1 cellular context compared by ENCODE assay signal in the genomic region with DNA sequence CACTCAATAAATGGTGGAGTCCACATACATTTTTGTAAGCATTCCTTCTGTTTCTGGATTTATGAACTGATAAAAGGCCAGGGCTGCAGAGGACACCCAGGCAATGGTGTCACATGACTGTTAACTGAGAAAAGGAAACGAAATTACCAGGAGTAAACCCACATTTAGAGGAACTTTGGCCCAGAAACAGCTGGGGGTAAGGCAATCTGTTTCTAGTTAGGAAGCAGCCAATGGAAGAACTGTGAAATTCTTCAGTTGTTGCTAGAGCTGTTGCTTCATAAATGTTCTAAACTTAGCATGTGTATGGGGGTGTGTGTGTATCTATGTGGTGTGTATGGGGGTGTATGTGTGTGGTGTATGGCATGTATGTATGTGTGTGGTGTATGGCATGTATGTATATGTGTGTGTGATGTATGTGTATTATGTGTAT.
A peak's percentile ranks its signal among the peaks of the same experiment; 100 is the strongest.
TF ChIP-seq lines count a peak whose summit lies in the region.

No MANE protein-coding gene starts in this region.

TF ChIP-seq in GM12878, 131 proteins besides CTCF, POLR2A, EP300 and RAD21 (continued from another document):
- TF ChIP-seq, protein P1, sequence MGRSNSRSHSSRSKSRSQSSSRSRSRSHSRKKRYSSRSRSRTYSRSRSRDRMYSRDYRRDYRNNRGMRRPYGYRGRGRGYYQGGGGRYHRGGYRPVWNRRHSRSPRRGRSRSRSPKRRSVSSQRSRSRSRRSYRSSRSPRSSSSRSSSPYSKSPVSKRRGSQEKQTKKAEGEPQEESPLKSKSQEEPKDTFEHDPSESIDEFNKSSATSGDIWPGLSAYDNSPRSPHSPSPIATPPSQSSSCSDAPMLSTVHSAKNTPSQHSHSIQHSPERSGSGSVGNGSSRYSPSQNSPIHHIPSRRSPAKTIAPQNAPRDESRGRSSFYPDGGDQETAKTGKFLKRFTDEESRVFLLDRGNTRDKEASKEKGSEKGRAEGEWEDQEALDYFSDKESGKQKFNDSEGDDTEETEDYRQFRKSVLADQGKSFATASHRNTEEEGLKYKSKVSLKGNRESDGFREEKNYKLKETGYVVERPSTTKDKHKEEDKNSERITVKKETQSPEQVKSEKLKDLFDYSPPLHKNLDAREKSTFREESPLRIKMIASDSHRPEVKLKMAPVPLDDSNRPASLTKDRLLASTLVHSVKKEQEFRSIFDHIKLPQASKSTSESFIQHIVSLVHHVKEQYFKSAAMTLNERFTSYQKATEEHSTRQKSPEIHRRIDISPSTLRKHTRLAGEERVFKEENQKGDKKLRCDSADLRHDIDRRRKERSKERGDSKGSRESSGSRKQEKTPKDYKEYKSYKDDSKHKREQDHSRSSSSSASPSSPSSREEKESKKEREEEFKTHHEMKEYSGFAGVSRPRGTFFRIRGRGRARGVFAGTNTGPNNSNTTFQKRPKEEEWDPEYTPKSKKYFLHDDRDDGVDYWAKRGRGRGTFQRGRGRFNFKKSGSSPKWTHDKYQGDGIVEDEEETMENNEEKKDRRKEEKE (IDR thresholded peaks at IDR 0.05): no peak
- TF ChIP-seq ZNF622 (IDR thresholded peaks at IDR 0.05) (no peak), POLR2AphosphoS2 (IDR thresholded peaks at IDR 0.05; ENCODE audit: low read depth, low read length) (no peak), MTA2 (IDR thresholded peaks at IDR 0.05; ENCODE audit: low read depth) (no peak), ATF7 (IDR thresholded peaks at IDR 0.05; ENCODE audit: low read depth) (peak; percentile 8; the same call in 1 of the 2 replicates), NFIC (IDR thresholded peaks at IDR 0.05; ENCODE audit: low read depth, low read length) (no peak), TARDBP (IDR thresholded peaks at IDR 0.05; ENCODE audit: borderline replicate concordance) (no peak), EED (IDR thresholded peaks at IDR 0.05; ENCODE audit: low read depth) (peak; percentile 49; the same call in 1 of the 2 replicates), BHLHE40 (IDR thresholded peaks at IDR 0.05; ENCODE audit: borderline replicate concordance in 1 of 2, low read depth in 2 of 2, low read length in 1 of 2) (peak in 1 of 2 experiments; percentile 37; a peak in 1 of 4 replicates), SRF (IDR thresholded peaks at IDR 0.05; ENCODE audit: low read depth in 2 of 2, low read length in 2 of 2) (no peak), RB1 (IDR thresholded peaks at IDR 0.05; ENCODE audit: borderline replicate concordance) (0 out of 2 replicates have a peak, but pooled peaks have one; percentile 6), ZNF274 (IDR thresholded peaks at IDR 0.05; ENCODE audit: insufficient read depth, insufficient read length) (no peak), RAD51 (IDR thresholded peaks at IDR 0.05) (peak; percentile 81), IKZF1 (conservative IDR thresholded peaks at IDR 0.05) (peak; percentile 61; the same call in 1 of the 2 replicates), RELA (IDR thresholded peaks at IDR 0.05; ENCODE audit: borderline replicate concordance, partially characterized antibody) (no peak), CHD4 (IDR thresholded peaks at IDR 0.05) (no peak), CBX3 (IDR thresholded peaks at IDR 0.05; ENCODE audit: borderline replicate concordance, low read depth) (no peak), RUNX3 (IDR thresholded peaks at IDR 0.05; ENCODE audit: low read length) (peak; percentile 45), HDAC2 (IDR thresholded peaks at IDR 0.05) (no peak), HDAC6 (IDR thresholded peaks at IDR 0.05; ENCODE audit: unreplicated experiment) (no peak), ZBED1 (IDR thresholded peaks at IDR 0.05; ENCODE audit: borderline replicate concordance) (no peak), JUNB (IDR thresholded peaks at IDR 0.05) (no peak), WRNIP1 (IDR thresholded peaks at IDR 0.05; ENCODE audit: borderline replicate concordance, low read depth, low read length) (no peak), YY1 (IDR thresholded peaks at IDR 0.05; ENCODE audit: low read depth, low read length) (no peak), SMAD5 (IDR thresholded peaks at IDR 0.05; ENCODE audit: low read depth) (no peak), DPF2 (IDR thresholded peaks at IDR 0.05) (no peak), CBFB (IDR thresholded peaks at IDR 0.05; ENCODE audit: low read depth) (no peak; the same call in 1 of the 2 replicates), JUND (IDR thresholded peaks at IDR 0.05; ENCODE audit: low read depth, low read length) (no peak), ZNF24 (IDR thresholded peaks at IDR 0.05) (no peak)
- TF ChIP-seq, protein P2, sequence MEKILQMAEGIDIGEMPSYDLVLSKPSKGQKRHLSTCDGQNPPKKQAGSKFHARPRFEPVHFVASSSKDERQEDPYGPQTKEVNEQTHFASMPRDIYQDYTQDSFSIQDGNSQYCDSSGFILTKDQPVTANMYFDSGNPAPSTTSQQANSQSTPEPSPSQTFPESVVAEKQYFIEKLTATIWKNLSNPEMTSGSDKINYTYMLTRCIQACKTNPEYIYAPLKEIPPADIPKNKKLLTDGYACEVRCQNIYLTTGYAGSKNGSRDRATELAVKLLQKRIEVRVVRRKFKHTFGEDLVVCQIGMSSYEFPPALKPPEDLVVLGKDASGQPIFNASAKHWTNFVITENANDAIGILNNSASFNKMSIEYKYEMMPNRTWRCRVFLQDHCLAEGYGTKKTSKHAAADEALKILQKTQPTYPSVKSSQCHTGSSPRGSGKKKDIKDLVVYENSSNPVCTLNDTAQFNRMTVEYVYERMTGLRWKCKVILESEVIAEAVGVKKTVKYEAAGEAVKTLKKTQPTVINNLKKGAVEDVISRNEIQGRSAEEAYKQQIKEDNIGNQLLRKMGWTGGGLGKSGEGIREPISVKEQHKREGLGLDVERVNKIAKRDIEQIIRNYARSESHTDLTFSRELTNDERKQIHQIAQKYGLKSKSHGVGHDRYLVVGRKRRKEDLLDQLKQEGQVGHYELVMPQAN (conservative IDR thresholded peaks at IDR 0.05): no peak
- TF ChIP-seq, protein P3, sequence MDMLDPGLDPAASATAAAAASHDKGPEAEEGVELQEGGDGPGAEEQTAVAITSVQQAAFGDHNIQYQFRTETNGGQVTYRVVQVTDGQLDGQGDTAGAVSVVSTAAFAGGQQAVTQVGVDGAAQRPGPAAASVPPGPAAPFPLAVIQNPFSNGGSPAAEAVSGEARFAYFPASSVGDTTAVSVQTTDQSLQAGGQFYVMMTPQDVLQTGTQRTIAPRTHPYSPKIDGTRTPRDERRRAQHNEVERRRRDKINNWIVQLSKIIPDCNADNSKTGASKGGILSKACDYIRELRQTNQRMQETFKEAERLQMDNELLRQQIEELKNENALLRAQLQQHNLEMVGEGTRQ (IDR thresholded peaks at IDR 0.05; ENCODE audit: borderline replicate concordance, low read depth, low read length): no peak
- TF ChIP-seq, protein P4, sequence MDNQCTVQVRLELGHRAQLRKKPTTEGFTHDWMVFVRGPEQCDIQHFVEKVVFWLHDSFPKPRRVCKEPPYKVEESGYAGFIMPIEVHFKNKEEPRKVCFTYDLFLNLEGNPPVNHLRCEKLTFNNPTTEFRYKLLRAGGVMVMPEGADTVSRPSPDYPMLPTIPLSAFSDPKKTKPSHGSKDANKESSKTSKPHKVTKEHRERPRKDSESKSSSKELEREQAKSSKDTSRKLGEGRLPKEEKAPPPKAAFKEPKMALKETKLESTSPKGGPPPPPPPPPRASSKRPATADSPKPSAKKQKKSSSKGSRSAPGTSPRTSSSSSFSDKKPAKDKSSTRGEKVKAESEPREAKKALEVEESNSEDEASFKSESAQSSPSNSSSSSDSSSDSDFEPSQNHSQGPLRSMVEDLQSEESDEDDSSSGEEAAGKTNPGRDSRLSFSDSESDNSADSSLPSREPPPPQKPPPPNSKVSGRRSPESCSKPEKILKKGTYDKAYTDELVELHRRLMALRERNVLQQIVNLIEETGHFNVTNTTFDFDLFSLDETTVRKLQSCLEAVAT (IDR thresholded peaks at IDR 0.05): 0 out of 2 replicates have a peak, but pooled peaks have one; percentile 8
- TF ChIP-seq, protein P5, sequence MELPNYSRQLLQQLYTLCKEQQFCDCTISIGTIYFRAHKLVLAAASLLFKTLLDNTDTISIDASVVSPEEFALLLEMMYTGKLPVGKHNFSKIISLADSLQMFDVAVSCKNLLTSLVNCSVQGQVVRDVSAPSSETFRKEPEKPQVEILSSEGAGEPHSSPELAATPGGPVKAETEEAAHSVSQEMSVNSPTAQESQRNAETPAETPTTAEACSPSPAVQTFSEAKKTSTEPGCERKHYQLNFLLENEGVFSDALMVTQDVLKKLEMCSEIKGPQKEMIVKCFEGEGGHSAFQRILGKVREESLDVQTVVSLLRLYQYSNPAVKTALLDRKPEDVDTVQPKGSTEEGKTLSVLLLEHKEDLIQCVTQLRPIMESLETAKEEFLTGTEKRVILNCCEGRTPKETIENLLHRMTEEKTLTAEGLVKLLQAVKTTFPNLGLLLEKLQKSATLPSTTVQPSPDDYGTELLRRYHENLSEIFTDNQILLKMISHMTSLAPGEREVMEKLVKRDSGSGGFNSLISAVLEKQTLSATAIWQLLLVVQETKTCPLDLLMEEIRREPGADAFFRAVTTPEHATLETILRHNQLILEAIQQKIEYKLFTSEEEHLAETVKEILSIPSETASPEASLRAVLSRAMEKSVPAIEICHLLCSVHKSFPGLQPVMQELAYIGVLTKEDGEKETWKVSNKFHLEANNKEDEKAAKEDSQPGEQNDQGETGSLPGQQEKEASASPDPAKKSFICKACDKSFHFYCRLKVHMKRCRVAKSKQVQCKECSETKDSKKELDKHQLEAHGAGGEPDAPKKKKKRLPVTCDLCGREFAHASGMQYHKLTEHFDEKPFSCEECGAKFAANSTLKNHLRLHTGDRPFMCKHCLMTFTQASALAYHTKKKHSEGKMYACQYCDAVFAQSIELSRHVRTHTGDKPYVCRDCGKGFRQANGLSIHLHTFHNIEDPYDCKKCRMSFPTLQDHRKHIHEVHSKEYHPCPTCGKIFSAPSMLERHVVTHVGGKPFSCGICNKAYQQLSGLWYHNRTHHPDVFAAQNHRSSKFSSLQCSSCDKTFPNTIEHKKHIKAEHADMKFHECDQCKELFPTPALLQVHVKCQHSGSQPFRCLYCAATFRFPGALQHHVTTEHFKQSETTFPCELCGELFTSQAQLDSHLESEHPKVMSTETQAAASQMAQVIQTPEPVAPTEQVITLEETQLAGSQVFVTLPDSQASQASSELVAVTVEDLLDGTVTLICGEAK (IDR thresholded peaks at IDR 0.05; ENCODE audit: borderline replicate concordance): no peak
- TF ChIP-seq, protein P6, sequence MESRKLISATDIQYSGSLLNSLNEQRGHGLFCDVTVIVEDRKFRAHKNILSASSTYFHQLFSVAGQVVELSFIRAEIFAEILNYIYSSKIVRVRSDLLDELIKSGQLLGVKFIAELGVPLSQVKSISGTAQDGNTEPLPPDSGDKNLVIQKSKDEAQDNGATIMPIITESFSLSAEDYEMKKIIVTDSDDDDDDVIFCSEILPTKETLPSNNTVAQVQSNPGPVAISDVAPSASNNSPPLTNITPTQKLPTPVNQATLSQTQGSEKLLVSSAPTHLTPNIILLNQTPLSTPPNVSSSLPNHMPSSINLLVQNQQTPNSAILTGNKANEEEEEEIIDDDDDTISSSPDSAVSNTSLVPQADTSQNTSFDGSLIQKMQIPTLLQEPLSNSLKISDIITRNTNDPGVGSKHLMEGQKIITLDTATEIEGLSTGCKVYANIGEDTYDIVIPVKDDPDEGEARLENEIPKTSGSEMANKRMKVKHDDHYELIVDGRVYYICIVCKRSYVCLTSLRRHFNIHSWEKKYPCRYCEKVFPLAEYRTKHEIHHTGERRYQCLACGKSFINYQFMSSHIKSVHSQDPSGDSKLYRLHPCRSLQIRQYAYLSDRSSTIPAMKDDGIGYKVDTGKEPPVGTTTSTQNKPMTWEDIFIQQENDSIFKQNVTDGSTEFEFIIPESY (IDR thresholded peaks at IDR 0.05): no peak
